Comparison of ENCODE assay signal across 8 cellular contexts in genomic region chr1:50964863-50965262, GRCh38.
"Had no signal": no experiment of that assay in that cellular context is flagged by ENCODE, and none has a peak within 500 bp of the region (broad histone marks: within the 10 kb centered on the region; RNA-seq: fewer than 3 reads in every experiment).

No MANE protein-coding gene starts in this region.

- FAIRE-seq: HepG2, HTR-8/SVneo had no signal

- ATAC-seq: HepG2 had no signal

- DNase-seq: IMR-90, KBM-7, KG1 had no signal

- H3K9ac ChIP-seq: KMS-11 had no signal

- H3K4me2 ChIP-seq: KMS-11 had no signal

- H3K27ac ChIP-seq: HL-60, KMS-11 had no signal

- H3K36me3 Mint-ChIP-seq: IgD-negative memory B cell had no signal

- H3K9me3 Mint-ChIP-seq: IgD-negative memory B cell had no signal
